14 cellular contexts compared by ENCODE assay signal in the genomic region with DNA sequence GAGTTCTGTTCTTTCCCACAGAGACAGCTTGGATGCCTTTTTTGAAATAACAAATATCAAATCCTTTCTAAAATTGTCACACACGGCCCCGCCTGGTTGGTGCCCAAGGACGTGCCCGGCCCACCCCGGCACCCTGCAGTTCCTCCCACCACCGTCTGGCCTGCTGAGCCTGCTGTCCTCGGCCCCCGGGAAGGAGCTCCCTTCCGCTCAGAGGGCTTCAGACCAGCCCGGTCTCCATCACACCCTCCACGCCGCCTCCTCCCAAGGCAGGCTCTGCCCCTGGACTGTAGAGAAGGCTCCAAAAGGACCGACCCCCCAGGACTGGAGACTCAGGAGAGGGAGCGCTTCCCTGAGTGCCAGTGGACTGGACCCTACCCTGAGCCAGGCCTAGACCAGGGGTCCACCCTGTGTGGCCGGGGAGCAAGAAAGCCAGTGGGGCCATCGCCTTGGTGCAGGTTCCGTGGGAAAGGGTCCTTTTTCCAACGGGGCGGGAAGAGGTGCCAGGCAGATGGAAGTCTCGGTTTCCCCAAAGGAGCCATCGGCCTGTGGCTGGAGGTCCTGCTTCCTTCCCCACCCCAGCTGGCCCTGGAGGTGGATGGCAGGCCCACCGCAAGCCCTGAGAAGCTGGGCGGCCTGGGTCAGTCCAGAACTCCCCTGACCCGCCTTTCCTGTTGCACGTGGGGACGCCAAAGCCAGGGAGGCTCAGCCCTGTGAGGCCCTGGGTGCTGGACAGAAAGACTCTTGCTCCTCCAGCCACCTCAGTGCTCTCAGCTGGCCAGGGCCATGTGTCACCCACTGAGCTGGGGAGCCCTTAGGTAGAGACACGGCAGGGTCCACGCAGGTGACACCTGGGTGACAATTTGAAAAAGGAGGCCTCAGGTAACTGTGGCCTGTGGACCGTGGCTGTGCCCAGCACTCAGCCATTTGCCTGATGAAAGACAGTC.
DNase-seq lines count a peak whose midpoint lies in the region; ATAC-seq and TF ChIP-seq lines count a peak whose summit lies in the region.
"Had no signal": no experiment of that assay in that cellular context is flagged by ENCODE, and none has a peak within 500 bp of the region (broad histone marks: within the 10 kb centered on the region; RNA-seq: fewer than 3 reads in every experiment).

No MANE protein-coding gene starts in this region.

- no peak overlapping the region for H3K27ac Mint-ChIP-seq in activated CD4-positive, alpha-beta T cell treated with anti-CD3 and anti-CD28 coated beads for 36 hours
- H3K27ac Mint-ChIP-seq: activated naive CD8-positive, alpha-beta T cell treated with anti-CD3 and anti-CD28 coated beads, Interleukin-2, amount 50 U/mL, for 24 hours; activated T-cell treated with anti-CD3 and anti-CD28 coated beads, Interleukin-2, amount 50 U/mL, for 72 hours; progenitor cell of endocrine pancreas; stimulated activated naive B cell treated with anti-CD40 and anti-IgM and Interleukin-4, amounts not matched to agents 10 μg/mL and 1 μg/mL and 100 μg/mL, for 72 hours had no signal

- H3K9me3 Mint-ChIP-seq in activated CD4-positive, alpha-beta T cell treated with anti-CD3 and anti-CD28 coated beads for 36 hours (ENCODE audit: low read depth): no peaks in the 10 kb centered on the region
- H3K9me3 Mint-ChIP-seq: activated naive CD8-positive, alpha-beta T cell treated with anti-CD3 and anti-CD28 coated beads, Interleukin-2, amount 50 U/mL, for 24 hours; activated T-cell treated with anti-CD3 and anti-CD28 coated beads, Interleukin-2, amount 50 U/mL, for 72 hours had no signal

- TF ChIP-seq POLR2A in testis (IDR thresholded peaks at IDR 0.05): no peak

- peaks cover 3% of the 10 kb centered on the region for H3K27me3 Mint-ChIP-seq in activated CD4-positive, alpha-beta T cell treated with anti-CD3 and anti-CD28 coated beads for 36 hours

- POLR2A ChIA-PET in activated CD4-positive, alpha-beta T cell treated with anti-CD3 and anti-CD28 coated beads for 36 hours (lab: Charles Lee): no interaction called here

- H3K27ac ChIP-seq in colonic mucosa: peak overlapping the region; percentile 60
- peak overlapping the region; percentile 65 for H3K27ac ChIP-seq in layer of hippocampus (ENCODE audit: low read depth, low read length)
- peak overlapping the region; percentile 69 to 94 for H3K27ac ChIP-seq in testis

- no peaks in the 10 kb centered on the region for H3K36me3 Mint-ChIP-seq in activated CD4-positive, alpha-beta T cell treated with anti-CD3 and anti-CD28 coated beads for 36 hours (ENCODE audit: low read depth)

- H3K4me3 Mint-ChIP-seq in activated CD4-positive, alpha-beta T cell treated with anti-CD3 and anti-CD28 coated beads for 36 hours: no peak overlapping the region
- H3K4me3 Mint-ChIP-seq: activated naive CD8-positive, alpha-beta T cell treated with anti-CD3 and anti-CD28 coated beads, Interleukin-2, amount 50 U/mL, for 24 hours; activated T-cell treated with anti-CD3 and anti-CD28 coated beads, Interleukin-2, amount 50 U/mL, for 72 hours; stimulated activated naive B cell treated with anti-CD40 and anti-IgM and Interleukin-4, amounts not matched to agents 10 μg/mL and 1 μg/mL and 100 μg/mL, for 72 hours had no signal

- H3K27me3 ChIP-seq in GM06990 (replicated peaks; ENCODE audit: control insufficient read depth, insufficient read depth, low read length) (no peaks in the 10 kb centered on the region; the same call in 1 of the 2 replicates), colonic mucosa (no peaks in the 10 kb centered on the region), layer of hippocampus (ENCODE audit: control insufficient read depth, insufficient read depth, low read length) (no peaks in the 10 kb centered on the region), testis (no peaks in the 10 kb centered on the region)

- H3K4me1 ChIP-seq in colonic mucosa: peaks cover 23% of the 10 kb centered on the region
- peaks cover 78% of the 10 kb centered on the region for H3K4me1 ChIP-seq in testis

- TF ChIP-seq CTCF in GM06990 (IDR thresholded peaks at IDR 0.05; ENCODE audit: insufficient read depth, low read length, poor library complexity, severe bottlenecking): no peak
- no peak for TF ChIP-seq CTCF in colonic mucosa (IDR thresholded peaks at IDR 0.05)
- TF ChIP-seq CTCF in testis (IDR thresholded peaks at IDR 0.05): no peak

- intact Hi-C loops in colonic mucosa (cut with DNase I) (no loop called here), testis (cut with DNase I; ENCODE audit: low total_unique reads) (loop anchor here (10.0 kb wide), 1 partner anchor 68 kb away; a partner anchor contains a TSS)
- intact Hi-C loops in activated CD4-positive, alpha-beta T cell treated with anti-CD3 and anti-CD28 coated beads for 36 hours (cut with DNase I, micrococcal nuclease): no loop called here

- H3K36me3 ChIP-seq in GM06990 (ENCODE audit: control insufficient read depth, insufficient read depth, low read length): no peaks in the 10 kb centered on the region
- H3K36me3 ChIP-seq in colonic mucosa: no peaks in the 10 kb centered on the region
- H3K36me3 ChIP-seq in testis (ENCODE audit: low read depth, missing control alignments): no peaks in the 10 kb centered on the region

- no peaks in the 10 kb centered on the region for H3K9me3 ChIP-seq in colonic mucosa
- H3K9me3 ChIP-seq in testis: no peaks in the 10 kb centered on the region

- 67 to 76% methylated on average over 23 to 29 of the region's 29 CpGs for WGBS in testis, 2 donors

- H3K4me3 ChIP-seq in GM06990 (replicated peaks; ENCODE audit: low read depth, low read length) (no peak overlapping the region), colonic mucosa (no peak overlapping the region), testis (no peak overlapping the region)

- H3K4me1 Mint-ChIP-seq in activated CD4-positive, alpha-beta T cell treated with anti-CD3 and anti-CD28 coated beads for 36 hours: peaks cover 7% of the 10 kb centered on the region

- ATAC-seq in activated CD4-positive, alpha-beta T cell treated with anti-CD3 and anti-CD28 coated beads for 36 hours: no peak
- ATAC-seq in HG02588 (IDR thresholded peaks at IDR 0.05; ENCODE audit: unreplicated experiment): no peak
- ATAC-seq: activated naive CD8-positive, alpha-beta T cell treated with anti-CD3 and anti-CD28 coated beads, Interleukin-2, amount 50 U/mL, for 24 hours; activated T-cell treated with anti-CD3 and anti-CD28 coated beads, Interleukin-2, amount 50 U/mL, for 72 hours; stimulated activated naive B cell treated with anti-CD40 and anti-IgM and Interleukin-4, amounts not matched to agents 10 μg/mL and 1 μg/mL and 100 μg/mL, for 72 hours had no signal

- H3K9ac ChIP-seq in colonic mucosa (ENCODE audit: low read depth in 2 of 2, low read length in 2 of 2): peak overlapping the region; percentile 30 to 66

- CTCF ChIA-PET in activated CD4-positive, alpha-beta T cell treated with anti-CD3 and anti-CD28 coated beads for 36 hours (lab: Charles Lee): no interaction called here

- peak; percentile 0 for DNase-seq in GM06990 (ENCODE audit: extremely low read depth, insufficient read length)
- no peak for DNase-seq in colonic mucosa
- no peak for DNase-seq in testis
- no peak for DNase-seq in activated CD4-positive, alpha-beta T cell treated with anti-CD3 and anti-CD28 coated beads for 36 hours
- DNase-seq in mesenteric fat pad (ENCODE audit: low spot score): no peak
- no peak for DNase-seq in SHP77 (lab: John Stamatoyannopoulos, UW)
- DNase-seq: activated naive CD8-positive, alpha-beta T cell treated with anti-CD3 and anti-CD28 coated beads, Interleukin-2, amount 50 U/mL, for 24 hours; activated T-cell treated with anti-CD3 and anti-CD28 coated beads, Interleukin-2, amount 50 U/mL, for 72 hours; COR-L47; NCI-H1417 treated with DMSO at 0.1 percent for 48 hours; stimulated activated naive B cell treated with anti-CD40 and anti-IgM and Interleukin-4, amounts not matched to agents 10 μg/mL and 1 μg/mL and 100 μg/mL, for 72 hours had no signal
